9 cellular contexts compared by ENCODE assay signal in the genomic region with DNA sequence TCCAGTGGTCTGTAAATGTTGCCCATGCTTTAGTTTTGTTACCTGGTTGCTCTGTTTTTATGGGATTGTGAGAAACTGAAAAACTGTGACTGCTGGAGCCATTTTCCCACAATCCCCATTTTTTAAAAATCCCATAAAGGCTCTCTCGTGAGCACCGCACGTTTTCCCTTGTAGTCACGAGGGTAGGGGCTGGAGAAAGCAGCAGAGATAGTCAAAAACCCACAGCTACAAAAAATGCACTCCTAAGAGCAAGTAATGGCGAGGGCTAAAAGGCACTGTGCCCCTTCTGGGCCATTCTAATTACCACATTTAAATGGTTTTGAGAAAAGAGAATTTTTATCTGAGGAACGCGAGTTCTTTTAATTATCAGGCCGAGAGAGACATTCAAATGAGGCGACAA. TPM values are rescaled to one million over a fixed set of nuclear protein-coding genes. Genes with fewer than 3 reads are reported as not detected.
A peak's percentile ranks its signal among the peaks of the same experiment; 100 is the strongest.
DNase-seq lines count a peak whose midpoint lies in the region; ATAC-seq, FAIRE-seq and TF ChIP-seq lines count a peak whose summit lies in the region.
"Had no signal": no experiment of that assay in that cellular context is flagged by ENCODE, and none has a peak within 500 bp of the region (broad histone marks: within the 10 kb centered on the region; RNA-seq: fewer than 3 reads in every experiment).

No MANE protein-coding gene starts in this region.

- H3K9me3 Mint-ChIP-seq in activated CD4-positive, alpha-beta T cell treated with anti-CD3 and anti-CD28 coated beads, Interleukin-2, amount 10 ng/mL, durations not matched to agents 7 days and 5 days, result peaks cover 11% of the 10 kb centered on the region
- H3K9me3 Mint-ChIP-seq in WTC11, result 0 out of 2 replicates have a peak, but pooled peaks cover 4% of the 10 kb centered on the region
- H3K9me3 Mint-ChIP-seq in stimulated activated effector memory CD8-positive, alpha-beta T cell treated with anti-CD3 and anti-CD28 coated beads, Interleukin-12 subunit alpha, Interleukin-12 subunit beta, amount 100 ng/mL, for 72 hours, result no peaks in the 10 kb centered on the region

- no peak overlapping the region for H3K27ac ChIP-seq in iPS-20b (ENCODE audit: low read length)

- no peak for DNase-seq in activated CD4-positive, alpha-beta T cell treated with anti-CD3 and anti-CD28 coated beads, Interleukin-2, amount 10 ng/mL, durations not matched to agents 7 days and 5 days
- no peak for DNase-seq in activated CD4-positive, alpha-beta T cell treated with anti-CD3 and anti-CD28 coated beads for 4 hours
- DNase-seq in WTC11 (ENCODE audit: low spot score) (no peak), GM12892 (ENCODE audit: insufficient read length) (no peak), NCI-H774 (lab: John Stamatoyannopoulos, UW) (no peak)
- no peak for DNase-seq in stimulated activated effector memory CD8-positive, alpha-beta T cell treated with anti-CD3 and anti-CD28 coated beads, Interleukin-12 subunit alpha, Interleukin-12 subunit beta, amount 100 ng/mL, for 72 hours (ENCODE audit: low spot score in 2 of 2)
- DNase-seq: NCI-H2107 had no signal

- peak overlapping the region; percentile 99 for H3K27ac Mint-ChIP-seq in activated CD4-positive, alpha-beta T cell treated with anti-CD3 and anti-CD28 coated beads, Interleukin-2, amount 10 ng/mL, durations not matched to agents 7 days and 5 days
- peak overlapping the region; percentile 96 for H3K27ac Mint-ChIP-seq in WTC11
- peak overlapping the region; percentile 99 for H3K27ac Mint-ChIP-seq in stimulated activated effector memory CD8-positive, alpha-beta T cell treated with anti-CD3 and anti-CD28 coated beads, Interleukin-12 subunit alpha, Interleukin-12 subunit beta, amount 100 ng/mL, for 72 hours

- H3K36me3 ChIP-seq in iPS-20b (ENCODE audit: insufficient read depth, low read depth, low read length), result no peaks in the 10 kb centered on the region

- no peak for TF ChIP-seq CTCF in WTC11 (IDR thresholded peaks at IDR 0.05)

- no peaks in the 10 kb centered on the region for H3K9me3 ChIP-seq in iPS-20b (ENCODE audit: insufficient read depth, low read depth, low read length)

- no peak for ATAC-seq in WTC11
- no peak for ATAC-seq in stimulated activated effector memory CD8-positive, alpha-beta T cell treated with anti-CD3 and anti-CD28 coated beads, Interleukin-12 subunit alpha, Interleukin-12 subunit beta, amount 100 ng/mL, for 72 hours
- ATAC-seq in GM18909 (IDR thresholded peaks at IDR 0.05; ENCODE audit: poor library complexity, unreplicated experiment), result no peak

- peaks cover 36% of the 10 kb centered on the region for H3K36me3 Mint-ChIP-seq in activated CD4-positive, alpha-beta T cell treated with anti-CD3 and anti-CD28 coated beads, Interleukin-2, amount 10 ng/mL, durations not matched to agents 7 days and 5 days (ENCODE audit: low read depth)
- H3K36me3 Mint-ChIP-seq in WTC11, result peaks cover 18% of the 10 kb centered on the region
- H3K36me3 Mint-ChIP-seq in stimulated activated effector memory CD8-positive, alpha-beta T cell treated with anti-CD3 and anti-CD28 coated beads, Interleukin-12 subunit alpha, Interleukin-12 subunit beta, amount 100 ng/mL, for 72 hours, result peaks cover 41% of the 10 kb centered on the region

- H3K4me3 Mint-ChIP-seq in activated CD4-positive, alpha-beta T cell treated with anti-CD3 and anti-CD28 coated beads, Interleukin-2, amount 10 ng/mL, durations not matched to agents 7 days and 5 days, result peak overlapping the region; percentile 88
- peak overlapping the region; percentile 93 for H3K4me3 Mint-ChIP-seq in WTC11
- H3K4me3 Mint-ChIP-seq in stimulated activated effector memory CD8-positive, alpha-beta T cell treated with anti-CD3 and anti-CD28 coated beads, Interleukin-12 subunit alpha, Interleukin-12 subunit beta, amount 100 ng/mL, for 72 hours, result peak overlapping the region; percentile 87

- POLR2A ChIA-PET in activated CD4-positive, alpha-beta T cell treated with anti-CD3 and anti-CD28 coated beads, Interleukin-2, amount 10 ng/mL, durations not matched to agents 7 days and 5 days (lab: Charles Lee), result no interaction called here
- POLR2A ChIA-PET in WTC11 (lab: Charles Lee), result no interaction called here

- H3K27me3 ChIP-seq in iPS-20b (ENCODE audit: insufficient read depth, low read length), result no peaks in the 10 kb centered on the region

- peaks cover 3% of the 10 kb centered on the region; the same call in 1 of the 2 replicates for H3K4me1 ChIP-seq in iPS-20b (ENCODE audit: insufficient read depth, low read length)

- CTCF ChIA-PET in activated CD4-positive, alpha-beta T cell treated with anti-CD3 and anti-CD28 coated beads, Interleukin-2, amount 10 ng/mL, durations not matched to agents 7 days and 5 days (lab: Charles Lee), result no interaction called here
- CTCF ChIA-PET in WTC11 (lab: Charles Lee), result no interaction called here

- no peak for TF ChIP-seq POLR2A in GM12892 (IDR thresholded peaks at IDR 0.05; ENCODE audit: low read depth, low read length)

- no peak for FAIRE-seq in GM12892 (lab: Jason Lieb, UNC)

- H3K27me3 Mint-ChIP-seq in activated CD4-positive, alpha-beta T cell treated with anti-CD3 and anti-CD28 coated beads, Interleukin-2, amount 10 ng/mL, durations not matched to agents 7 days and 5 days, result no peaks in the 10 kb centered on the region
- H3K27me3 Mint-ChIP-seq in WTC11 (ENCODE audit: low read depth), result no peaks in the 10 kb centered on the region

- peak overlapping the region; percentile 92 for H3K4me3 ChIP-seq in iPS-20b (ENCODE audit: low read length)

- peak overlapping the region; percentile 89; the same call in 1 of the 2 replicates for H3K9ac ChIP-seq in iPS-20b (ENCODE audit: low read depth, low read length)

- H3K4me1 Mint-ChIP-seq in activated CD4-positive, alpha-beta T cell treated with anti-CD3 and anti-CD28 coated beads, Interleukin-2, amount 10 ng/mL, durations not matched to agents 7 days and 5 days, result peaks cover 46% of the 10 kb centered on the region
- H3K4me1 Mint-ChIP-seq in WTC11, result peaks cover 29% of the 10 kb centered on the region
- H3K4me1 Mint-ChIP-seq in stimulated activated effector memory CD8-positive, alpha-beta T cell treated with anti-CD3 and anti-CD28 coated beads, Interleukin-12 subunit alpha, Interleukin-12 subunit beta, amount 100 ng/mL, for 72 hours, result peaks cover 39% of the 10 kb centered on the region

TF ChIP-seq in WTC11, 78 proteins besides CTCF, POLR2A, EP300 and RAD21:
- TF ChIP-seq, protein P1, sequence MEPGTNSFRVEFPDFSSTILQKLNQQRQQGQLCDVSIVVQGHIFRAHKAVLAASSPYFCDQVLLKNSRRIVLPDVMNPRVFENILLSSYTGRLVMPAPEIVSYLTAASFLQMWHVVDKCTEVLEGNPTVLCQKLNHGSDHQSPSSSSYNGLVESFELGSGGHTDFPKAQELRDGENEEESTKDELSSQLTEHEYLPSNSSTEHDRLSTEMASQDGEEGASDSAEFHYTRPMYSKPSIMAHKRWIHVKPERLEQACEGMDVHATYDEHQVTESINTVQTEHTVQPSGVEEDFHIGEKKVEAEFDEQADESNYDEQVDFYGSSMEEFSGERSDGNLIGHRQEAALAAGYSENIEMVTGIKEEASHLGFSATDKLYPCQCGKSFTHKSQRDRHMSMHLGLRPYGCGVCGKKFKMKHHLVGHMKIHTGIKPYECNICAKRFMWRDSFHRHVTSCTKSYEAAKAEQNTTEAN (CRISPR knock-in tag; IDR thresholded peaks at IDR 0.05), result no peak

RNA-seq across cellular contexts. Expression of gene CTDP1, which starts 1.8 kb away (rescaled TPM):
- 10 to 100 TPM; 30.9 to 35.0 TPM for total RNA-seq in activated CD4-positive, alpha-beta T cell treated with anti-CD3 and anti-CD28 coated beads, Interleukin-2, amount 10 ng/mL, durations not matched to agents 7 days and 5 days
- total RNA-seq in WTC11 (2021), result 33.3 to 39.7 TPM (median 34.5 TPM) in 3 replicates
- 6.8 TPM for polyA plus RNA-seq in GM12892 (2012; ENCODE audit: missing spikeins)
